In the genomic region with DNA sequence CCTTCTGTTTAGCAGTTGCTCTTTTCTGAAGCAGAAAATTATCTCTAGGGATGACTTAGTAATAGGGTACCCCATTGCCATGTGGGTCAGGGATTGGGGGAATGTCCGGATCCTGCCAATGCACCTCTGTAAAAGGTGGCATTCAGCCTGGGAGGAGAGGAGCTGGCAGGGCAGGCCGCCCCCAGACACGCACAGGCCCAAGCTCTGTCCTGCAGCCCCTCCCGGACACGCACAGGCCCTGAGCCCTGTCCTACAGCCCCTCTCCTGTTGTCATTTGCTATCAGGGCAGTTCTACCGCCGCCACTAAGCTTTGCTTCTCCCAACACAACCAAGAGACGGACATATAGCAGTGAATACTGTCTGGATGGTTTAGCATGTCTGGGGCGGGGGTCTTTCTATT, we compare ENCODE assay signal across 1 cellular context.
TF ChIP-seq lines count a peak whose summit lies in the region.

No MANE protein-coding gene starts in this region.

TF ChIP-seq in GM23338, 12 proteins besides CTCF, POLR2A, EP300 and RAD21 (continued from another document):
- TF ChIP-seq, protein P1, sequence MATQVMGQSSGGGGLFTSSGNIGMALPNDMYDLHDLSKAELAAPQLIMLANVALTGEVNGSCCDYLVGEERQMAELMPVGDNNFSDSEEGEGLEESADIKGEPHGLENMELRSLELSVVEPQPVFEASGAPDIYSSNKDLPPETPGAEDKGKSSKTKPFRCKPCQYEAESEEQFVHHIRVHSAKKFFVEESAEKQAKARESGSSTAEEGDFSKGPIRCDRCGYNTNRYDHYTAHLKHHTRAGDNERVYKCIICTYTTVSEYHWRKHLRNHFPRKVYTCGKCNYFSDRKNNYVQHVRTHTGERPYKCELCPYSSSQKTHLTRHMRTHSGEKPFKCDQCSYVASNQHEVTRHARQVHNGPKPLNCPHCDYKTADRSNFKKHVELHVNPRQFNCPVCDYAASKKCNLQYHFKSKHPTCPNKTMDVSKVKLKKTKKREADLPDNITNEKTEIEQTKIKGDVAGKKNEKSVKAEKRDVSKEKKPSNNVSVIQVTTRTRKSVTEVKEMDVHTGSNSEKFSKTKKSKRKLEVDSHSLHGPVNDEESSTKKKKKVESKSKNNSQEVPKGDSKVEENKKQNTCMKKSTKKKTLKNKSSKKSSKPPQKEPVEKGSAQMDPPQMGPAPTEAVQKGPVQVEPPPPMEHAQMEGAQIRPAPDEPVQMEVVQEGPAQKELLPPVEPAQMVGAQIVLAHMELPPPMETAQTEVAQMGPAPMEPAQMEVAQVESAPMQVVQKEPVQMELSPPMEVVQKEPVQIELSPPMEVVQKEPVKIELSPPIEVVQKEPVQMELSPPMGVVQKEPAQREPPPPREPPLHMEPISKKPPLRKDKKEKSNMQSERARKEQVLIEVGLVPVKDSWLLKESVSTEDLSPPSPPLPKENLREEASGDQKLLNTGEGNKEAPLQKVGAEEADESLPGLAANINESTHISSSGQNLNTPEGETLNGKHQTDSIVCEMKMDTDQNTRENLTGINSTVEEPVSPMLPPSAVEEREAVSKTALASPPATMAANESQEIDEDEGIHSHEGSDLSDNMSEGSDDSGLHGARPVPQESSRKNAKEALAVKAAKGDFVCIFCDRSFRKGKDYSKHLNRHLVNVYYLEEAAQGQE (IDR thresholded peaks at IDR 0.05; ENCODE audit: unreplicated experiment): no peak
- TF ChIP-seq, protein P2, sequence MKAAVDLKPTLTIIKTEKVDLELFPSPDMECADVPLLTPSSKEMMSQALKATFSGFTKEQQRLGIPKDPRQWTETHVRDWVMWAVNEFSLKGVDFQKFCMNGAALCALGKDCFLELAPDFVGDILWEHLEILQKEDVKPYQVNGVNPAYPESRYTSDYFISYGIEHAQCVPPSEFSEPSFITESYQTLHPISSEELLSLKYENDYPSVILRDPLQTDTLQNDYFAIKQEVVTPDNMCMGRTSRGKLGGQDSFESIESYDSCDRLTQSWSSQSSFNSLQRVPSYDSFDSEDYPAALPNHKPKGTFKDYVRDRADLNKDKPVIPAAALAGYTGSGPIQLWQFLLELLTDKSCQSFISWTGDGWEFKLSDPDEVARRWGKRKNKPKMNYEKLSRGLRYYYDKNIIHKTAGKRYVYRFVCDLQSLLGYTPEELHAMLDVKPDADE (IDR thresholded peaks at IDR 0.05): no peak
- TF ChIP-seq ZNF331 (CRISPR knock-in tag; IDR thresholded peaks at IDR 0.05; ENCODE audit: low read depth) (no peak), NANOG (IDR thresholded peaks at IDR 0.05; ENCODE audit: borderline replicate concordance) (no peak), EZH2phosphoT487 (IDR thresholded peaks at IDR 0.05; ENCODE audit: unreplicated experiment) (no peak), JUNB (IDR thresholded peaks at IDR 0.05; ENCODE audit: unreplicated experiment) (no peak), POLR2AphosphoS5 (IDR thresholded peaks at IDR 0.05; ENCODE audit: low read depth) (no peak), STAT1 (IDR thresholded peaks at IDR 0.05; ENCODE audit: unreplicated experiment) (no peak), ZNF114 (CRISPR knock-in tag; IDR thresholded peaks at IDR 0.05) (no peak)
- TF ChIP-seq, protein P3, sequence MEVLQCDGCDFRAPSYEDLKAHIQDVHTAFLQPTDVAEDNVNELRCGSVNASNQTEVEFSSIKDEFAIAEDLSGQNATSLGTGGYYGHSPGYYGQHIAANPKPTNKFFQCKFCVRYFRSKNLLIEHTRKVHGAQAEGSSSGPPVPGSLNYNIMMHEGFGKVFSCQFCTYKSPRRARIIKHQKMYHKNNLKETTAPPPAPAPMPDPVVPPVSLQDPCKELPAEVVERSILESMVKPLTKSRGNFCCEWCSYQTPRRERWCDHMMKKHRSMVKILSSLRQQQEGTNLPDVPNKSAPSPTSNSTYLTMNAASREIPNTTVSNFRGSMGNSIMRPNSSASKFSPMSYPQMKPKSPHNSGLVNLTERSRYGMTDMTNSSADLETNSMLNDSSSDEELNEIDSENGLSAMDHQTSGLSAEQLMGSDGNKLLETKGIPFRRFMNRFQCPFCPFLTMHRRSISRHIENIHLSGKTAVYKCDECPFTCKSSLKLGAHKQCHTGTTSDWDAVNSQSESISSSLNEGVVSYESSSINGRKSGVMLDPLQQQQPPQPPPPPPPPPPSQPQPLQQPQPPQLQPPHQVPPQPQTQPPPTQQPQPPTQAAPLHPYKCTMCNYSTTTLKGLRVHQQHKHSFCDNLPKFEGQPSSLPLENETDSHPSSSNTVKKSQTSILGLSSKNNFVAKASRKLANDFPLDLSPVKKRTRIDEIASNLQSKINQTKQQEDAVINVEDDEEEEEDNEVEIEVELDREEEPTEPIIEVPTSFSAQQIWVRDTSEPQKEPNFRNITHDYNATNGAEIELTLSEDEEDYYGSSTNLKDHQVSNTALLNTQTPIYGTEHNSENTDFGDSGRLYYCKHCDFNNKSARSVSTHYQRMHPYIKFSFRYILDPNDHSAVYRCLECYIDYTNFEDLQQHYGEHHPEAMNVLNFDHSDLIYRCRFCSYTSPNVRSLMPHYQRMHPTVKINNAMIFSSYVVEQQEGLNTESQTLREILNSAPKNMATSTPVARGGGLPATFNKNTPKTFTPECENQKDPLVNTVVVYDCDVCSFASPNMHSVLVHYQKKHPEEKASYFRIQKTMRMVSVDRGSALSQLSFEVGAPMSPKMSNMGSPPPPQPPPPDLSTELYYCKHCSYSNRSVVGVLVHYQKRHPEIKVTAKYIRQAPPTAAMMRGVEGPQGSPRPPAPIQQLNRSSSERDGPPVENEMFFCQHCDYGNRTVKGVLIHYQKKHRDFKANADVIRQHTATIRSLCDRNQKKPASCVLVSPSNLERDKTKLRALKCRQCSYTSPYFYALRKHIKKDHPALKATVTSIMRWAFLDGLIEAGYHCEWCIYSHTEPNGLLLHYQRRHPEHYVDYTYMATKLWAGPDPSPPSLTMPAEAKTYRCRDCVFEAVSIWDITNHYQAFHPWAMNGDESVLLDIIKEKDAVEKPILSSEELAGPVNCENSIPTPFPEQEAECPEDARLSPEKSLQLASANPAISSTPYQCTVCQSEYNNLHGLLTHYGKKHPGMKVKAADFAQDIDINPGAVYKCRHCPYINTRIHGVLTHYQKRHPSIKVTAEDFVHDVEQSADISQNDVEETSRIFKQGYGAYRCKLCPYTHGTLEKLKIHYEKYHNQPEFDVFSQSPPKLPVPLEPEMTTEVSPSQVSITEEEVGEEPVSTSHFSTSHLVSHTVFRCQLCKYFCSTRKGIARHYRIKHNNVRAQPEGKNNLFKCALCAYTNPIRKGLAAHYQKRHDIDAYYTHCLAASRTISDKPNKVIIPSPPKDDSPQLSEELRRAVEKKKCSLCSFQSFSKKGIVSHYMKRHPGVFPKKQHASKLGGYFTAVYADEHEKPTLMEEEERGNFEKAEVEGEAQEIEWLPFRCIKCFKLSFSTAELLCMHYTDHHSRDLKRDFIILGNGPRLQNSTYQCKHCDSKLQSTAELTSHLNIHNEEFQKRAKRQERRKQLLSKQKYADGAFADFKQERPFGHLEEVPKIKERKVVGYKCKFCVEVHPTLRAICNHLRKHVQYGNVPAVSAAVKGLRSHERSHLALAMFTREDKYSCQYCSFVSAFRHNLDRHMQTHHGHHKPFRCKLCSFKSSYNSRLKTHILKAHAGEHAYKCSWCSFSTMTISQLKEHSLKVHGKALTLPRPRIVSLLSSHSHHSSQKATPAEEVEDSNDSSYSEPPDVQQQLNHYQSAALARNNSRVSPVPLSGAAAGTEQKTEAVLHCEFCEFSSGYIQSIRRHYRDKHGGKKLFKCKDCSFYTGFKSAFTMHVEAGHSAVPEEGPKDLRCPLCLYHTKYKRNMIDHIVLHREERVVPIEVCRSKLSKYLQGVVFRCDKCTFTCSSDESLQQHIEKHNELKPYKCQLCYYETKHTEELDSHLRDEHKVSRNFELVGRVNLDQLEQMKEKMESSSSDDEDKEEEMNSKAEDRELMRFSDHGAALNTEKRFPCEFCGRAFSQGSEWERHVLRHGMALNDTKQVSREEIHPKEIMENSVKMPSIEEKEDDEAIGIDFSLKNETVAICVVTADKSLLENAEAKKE (CRISPR knock-in tag; IDR thresholded peaks at IDR 0.05): no peak
TF ChIP-seq in GM23338: peak in this region for 0.
